ENCODE assay signal across 1 cellular context in the genomic region with DNA sequence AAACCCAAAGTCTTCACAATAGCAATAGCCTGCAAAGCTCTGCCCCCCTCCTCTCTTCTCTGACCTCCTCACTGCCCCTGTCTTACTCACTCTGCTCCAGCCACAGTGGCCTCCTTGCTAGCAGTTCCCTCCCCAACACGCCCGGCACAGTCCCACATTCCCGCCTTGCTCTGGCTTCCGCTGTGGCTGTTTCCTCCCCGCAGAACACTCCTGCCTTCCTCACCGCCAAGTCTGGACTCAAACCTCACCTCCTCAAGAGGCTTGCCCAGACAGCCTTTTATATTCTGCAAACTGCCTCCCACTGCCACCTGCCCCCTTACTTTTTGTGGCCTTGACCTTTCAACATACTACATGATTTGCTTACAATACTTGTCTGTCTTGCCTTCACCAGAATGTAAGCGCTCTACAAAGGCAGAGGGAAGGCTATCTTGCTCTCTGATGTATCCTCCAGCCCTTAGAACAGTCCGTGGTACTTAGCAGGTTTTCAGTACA.
A peak's percentile ranks its signal among the peaks of the same experiment; 100 is the strongest.
TF ChIP-seq lines count a peak whose summit lies in the region.

No MANE protein-coding gene starts in this region.

TF ChIP-seq in K562, 482 proteins besides CTCF, POLR2A, EP300 and RAD21 (continued from another document):
- TF ChIP-seq, protein P1, sequence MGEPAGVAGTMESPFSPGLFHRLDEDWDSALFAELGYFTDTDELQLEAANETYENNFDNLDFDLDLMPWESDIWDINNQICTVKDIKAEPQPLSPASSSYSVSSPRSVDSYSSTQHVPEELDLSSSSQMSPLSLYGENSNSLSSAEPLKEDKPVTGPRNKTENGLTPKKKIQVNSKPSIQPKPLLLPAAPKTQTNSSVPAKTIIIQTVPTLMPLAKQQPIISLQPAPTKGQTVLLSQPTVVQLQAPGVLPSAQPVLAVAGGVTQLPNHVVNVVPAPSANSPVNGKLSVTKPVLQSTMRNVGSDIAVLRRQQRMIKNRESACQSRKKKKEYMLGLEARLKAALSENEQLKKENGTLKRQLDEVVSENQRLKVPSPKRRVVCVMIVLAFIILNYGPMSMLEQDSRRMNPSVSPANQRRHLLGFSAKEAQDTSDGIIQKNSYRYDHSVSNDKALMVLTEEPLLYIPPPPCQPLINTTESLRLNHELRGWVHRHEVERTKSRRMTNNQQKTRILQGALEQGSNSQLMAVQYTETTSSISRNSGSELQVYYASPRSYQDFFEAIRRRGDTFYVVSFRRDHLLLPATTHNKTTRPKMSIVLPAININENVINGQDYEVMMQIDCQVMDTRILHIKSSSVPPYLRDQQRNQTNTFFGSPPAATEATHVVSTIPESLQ (CRISPR knock-in tag; IDR thresholded peaks at IDR 0.05) = peak; percentile 38; the same call in 1 of the 2 replicates
- TF ChIP-seq UBTF (IDR thresholded peaks at IDR 0.05; ENCODE audit: borderline replicate concordance in 1 of 2, low read depth in 2 of 2, low read length in 2 of 2) (peak in 1 of 2 experiments; percentile 44; a peak in 1 of 4 replicates), GABPA (tag; conservative IDR thresholded peaks at IDR 0.05; ENCODE audit: low read depth) (peak; percentile 56), TRIM28 (IDR thresholded peaks at IDR 0.05) (0 out of 2 replicates have a peak, but pooled peaks have one; percentile 21), CBX1 (IDR thresholded peaks at IDR 0.05; ENCODE audit: low read depth) (0 out of 2 replicates have a peak, but pooled peaks have one; percentile 13), ZNF175 (CRISPR knock-in tag; IDR thresholded peaks at IDR 0.05; ENCODE audit: low read depth) (peak; percentile 45; the same call in 1 of the 2 replicates), HDGF (IDR thresholded peaks at IDR 0.05) (peak; percentile 42; the same call in 1 of the 2 replicates), ETV1 (tag; conservative IDR thresholded peaks at IDR 0.05; ENCODE audit: low read depth) (peak; percentile 49), SP1 (CRISPR knock-in tag; IDR thresholded peaks at IDR 0.05) (peak; percentile 30; the same call in 1 of the 2 replicates), SMARCA5 (IDR thresholded peaks at IDR 0.05) (0 out of 2 replicates have a peak, but pooled peaks have one; percentile 53), HNRNPLL (IDR thresholded peaks at IDR 0.05; ENCODE audit: low read depth, low read length, poor library complexity, severe bottlenecking) (peak; percentile 14), HNRNPL (IDR thresholded peaks at IDR 0.05; ENCODE audit: low read depth, low read length) (no peak), SPI1 (IDR thresholded peaks at IDR 0.05; ENCODE audit: borderline replicate concordance, low read depth, low read length) (peak; percentile 48; the same call in 1 of the 2 replicates), DPF2 (IDR thresholded peaks at IDR 0.05) (0 out of 2 replicates have a peak, but pooled peaks have one; percentile 12), ZNF696 (CRISPR knock-in tag; conservative IDR thresholded peaks at IDR 0.05) (0 out of 2 replicates have a peak, but pooled peaks have one; percentile 33), PHF20 (IDR thresholded peaks at IDR 0.05; ENCODE audit: partially characterized antibody) (peak; percentile 22), SIN3A (IDR thresholded peaks at IDR 0.05; ENCODE audit: borderline replicate concordance in 2 of 2, control insufficient read depth in 1 of 2, low read depth in 2 of 2, low read length in 2 of 2) (peak; percentile 29 to 50; a peak in 1 of 4 replicates), TBP (optimal IDR thresholded peaks at IDR 0.05; ENCODE audit: low read depth, low read length) (peak; percentile 10), ZNF589 (CRISPR knock-in tag; IDR thresholded peaks at IDR 0.05; ENCODE audit: low read depth) (peak; percentile 39; the same call in 1 of the 2 replicates), MTA3 (IDR thresholded peaks at IDR 0.05; ENCODE audit: borderline replicate concordance) (0 out of 2 replicates have a peak, but pooled peaks have one; percentile 19), ZNF224 (CRISPR knock-in tag; IDR thresholded peaks at IDR 0.05) (0 out of 2 replicates have a peak, but pooled peaks have one; percentile 42), TAF7 (tag; IDR thresholded peaks at IDR 0.05) (no peak)
- TF ChIP-seq, protein P2, sequence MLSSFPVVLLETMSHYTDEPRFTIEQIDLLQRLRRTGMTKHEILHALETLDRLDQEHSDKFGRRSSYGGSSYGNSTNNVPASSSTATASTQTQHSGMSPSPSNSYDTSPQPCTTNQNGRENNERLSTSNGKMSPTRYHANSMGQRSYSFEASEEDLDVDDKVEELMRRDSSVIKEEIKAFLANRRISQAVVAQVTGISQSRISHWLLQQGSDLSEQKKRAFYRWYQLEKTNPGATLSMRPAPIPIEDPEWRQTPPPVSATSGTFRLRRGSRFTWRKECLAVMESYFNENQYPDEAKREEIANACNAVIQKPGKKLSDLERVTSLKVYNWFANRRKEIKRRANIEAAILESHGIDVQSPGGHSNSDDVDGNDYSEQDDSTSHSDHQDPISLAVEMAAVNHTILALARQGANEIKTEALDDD (IDR thresholded peaks at IDR 0.05) = 0 out of 2 replicates have a peak, but pooled peaks have one; percentile 12
- TF ChIP-seq, protein P3, sequence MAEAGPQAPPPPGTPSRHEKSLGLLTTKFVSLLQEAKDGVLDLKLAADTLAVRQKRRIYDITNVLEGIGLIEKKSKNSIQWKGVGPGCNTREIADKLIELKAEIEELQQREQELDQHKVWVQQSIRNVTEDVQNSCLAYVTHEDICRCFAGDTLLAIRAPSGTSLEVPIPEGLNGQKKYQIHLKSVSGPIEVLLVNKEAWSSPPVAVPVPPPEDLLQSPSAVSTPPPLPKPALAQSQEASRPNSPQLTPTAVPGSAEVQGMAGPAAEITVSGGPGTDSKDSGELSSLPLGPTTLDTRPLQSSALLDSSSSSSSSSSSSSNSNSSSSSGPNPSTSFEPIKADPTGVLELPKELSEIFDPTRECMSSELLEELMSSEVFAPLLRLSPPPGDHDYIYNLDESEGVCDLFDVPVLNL (CRISPR knock-in tag; IDR thresholded peaks at IDR 0.05; ENCODE audit: low read depth) = no peak
- TF ChIP-seq, protein P4, sequence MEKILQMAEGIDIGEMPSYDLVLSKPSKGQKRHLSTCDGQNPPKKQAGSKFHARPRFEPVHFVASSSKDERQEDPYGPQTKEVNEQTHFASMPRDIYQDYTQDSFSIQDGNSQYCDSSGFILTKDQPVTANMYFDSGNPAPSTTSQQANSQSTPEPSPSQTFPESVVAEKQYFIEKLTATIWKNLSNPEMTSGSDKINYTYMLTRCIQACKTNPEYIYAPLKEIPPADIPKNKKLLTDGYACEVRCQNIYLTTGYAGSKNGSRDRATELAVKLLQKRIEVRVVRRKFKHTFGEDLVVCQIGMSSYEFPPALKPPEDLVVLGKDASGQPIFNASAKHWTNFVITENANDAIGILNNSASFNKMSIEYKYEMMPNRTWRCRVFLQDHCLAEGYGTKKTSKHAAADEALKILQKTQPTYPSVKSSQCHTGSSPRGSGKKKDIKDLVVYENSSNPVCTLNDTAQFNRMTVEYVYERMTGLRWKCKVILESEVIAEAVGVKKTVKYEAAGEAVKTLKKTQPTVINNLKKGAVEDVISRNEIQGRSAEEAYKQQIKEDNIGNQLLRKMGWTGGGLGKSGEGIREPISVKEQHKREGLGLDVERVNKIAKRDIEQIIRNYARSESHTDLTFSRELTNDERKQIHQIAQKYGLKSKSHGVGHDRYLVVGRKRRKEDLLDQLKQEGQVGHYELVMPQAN (IDR thresholded peaks at IDR 0.05; ENCODE audit: borderline replicate concordance) = no peak
- TF ChIP-seq, protein P5, sequence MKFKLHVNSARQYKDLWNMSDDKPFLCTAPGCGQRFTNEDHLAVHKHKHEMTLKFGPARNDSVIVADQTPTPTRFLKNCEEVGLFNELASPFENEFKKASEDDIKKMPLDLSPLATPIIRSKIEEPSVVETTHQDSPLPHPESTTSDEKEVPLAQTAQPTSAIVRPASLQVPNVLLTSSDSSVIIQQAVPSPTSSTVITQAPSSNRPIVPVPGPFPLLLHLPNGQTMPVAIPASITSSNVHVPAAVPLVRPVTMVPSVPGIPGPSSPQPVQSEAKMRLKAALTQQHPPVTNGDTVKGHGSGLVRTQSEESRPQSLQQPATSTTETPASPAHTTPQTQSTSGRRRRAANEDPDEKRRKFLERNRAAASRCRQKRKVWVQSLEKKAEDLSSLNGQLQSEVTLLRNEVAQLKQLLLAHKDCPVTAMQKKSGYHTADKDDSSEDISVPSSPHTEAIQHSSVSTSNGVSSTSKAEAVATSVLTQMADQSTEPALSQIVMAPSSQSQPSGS (CRISPR knock-in tag; IDR thresholded peaks at IDR 0.05) = no peak
